In the genomic region with DNA sequence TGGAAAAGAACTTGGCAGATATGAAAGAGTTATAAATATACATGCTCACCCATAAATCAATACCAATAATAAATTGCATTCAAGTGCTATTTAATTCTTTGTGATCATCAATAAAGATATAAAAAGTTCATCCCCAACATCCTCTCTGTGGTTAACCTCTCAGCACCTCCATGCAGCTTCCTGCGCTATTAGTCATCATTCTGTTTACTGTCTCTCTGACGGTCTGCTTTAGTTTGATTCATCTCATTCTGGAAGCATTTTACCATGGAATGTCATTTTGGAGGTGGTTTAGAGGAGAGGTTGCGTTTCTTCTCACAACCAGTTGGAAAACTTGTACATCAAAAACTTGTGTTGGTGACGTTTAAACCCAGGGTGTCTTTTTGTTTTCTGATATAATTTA, we compare ENCODE assay signal across 21 cellular contexts.
DNase-seq lines count a peak whose midpoint lies in the region; ATAC-seq and TF ChIP-seq lines count a peak whose summit lies in the region.
"Had no signal": no experiment of that assay in that cellular context is flagged by ENCODE, and none has a peak within 500 bp of the region (broad histone marks: within the 10 kb centered on the region; RNA-seq: fewer than 3 reads in every experiment).

No MANE protein-coding gene starts in this region.

- no peak for TF ChIP-seq POLR2A in body of pancreas (IDR thresholded peaks at IDR 0.05)

- DNase-seq in DMS153 (lab: John Stamatoyannopoulos, UW) (peak; percentile 9), DMS153 treated with DMSO at 0.1 percent for 48 hours (lab: John Stamatoyannopoulos, UW; ENCODE audit: unreplicated experiment) (no peak), MG63 (peak; percentile 42), choroid plexus epithelial cell (ENCODE audit: low read depth) (peak; percentile 28), smooth muscle cell (lab: John Stamatoyannopoulos, UW; ENCODE audit: unreplicated experiment) (no peak), NCI-H1417 treated with DMSO at 0.1 percent for 48 hours (lab: John Stamatoyannopoulos, UW) (no peak), ecto neural progenitor cell (ENCODE audit: low spot score) (no peak), body of pancreas (no peak)
- DNase-seq: activated naive CD4-positive, alpha-beta T cell treated with anti-CD3 and anti-CD28 coated beads, Interleukin-2, amount 50 U/mL, for 16 hours; activated T-cell treated with anti-CD3 and anti-CD28 coated beads, Interleukin-2, amount 50 U/mL, for 1 hour; CD8-positive, alpha-beta T cell; head of caudate nucleus; islet precursor cell; midbrain; MV-4-11; NCI-H2081 treated with DMSO at 0.1 percent for 48 hours; NCI-H526; stimulated activated CD4-positive, alpha-beta T cell treated with anti-CD3 and anti-CD28 coated beads, Interleukin-15, amount 100 ng/mL, for 24 hours; stimulated activated naive CD4-positive, alpha-beta T cell treated with Interleukin-2 at 50 U/mL for 16 hours; trophoblast cell had no signal

- H3K9me3 ChIP-seq in MG63 (no peaks in the 10 kb centered on the region), smooth muscle cell (replicated peaks; ENCODE audit: low read depth) (no peaks in the 10 kb centered on the region), body of pancreas (no peaks in the 10 kb centered on the region)

- H3K4me3 ChIP-seq in MG63 (no peak overlapping the region), choroid plexus epithelial cell (ENCODE audit: low read depth, low read length) (no peak overlapping the region), smooth muscle cell (no peak overlapping the region), body of pancreas (no peak overlapping the region)

- H3K27me3 ChIP-seq in MG63 (no peaks in the 10 kb centered on the region), smooth muscle cell (ENCODE audit: low read depth) (peaks cover 7% of the 10 kb centered on the region), body of pancreas (no peaks in the 10 kb centered on the region)

- H3K36me3 ChIP-seq in MG63 = no peaks in the 10 kb centered on the region
- no peaks in the 10 kb centered on the region for H3K36me3 ChIP-seq in smooth muscle cell (ENCODE audit: low read depth)
- no peaks in the 10 kb centered on the region for H3K36me3 ChIP-seq in body of pancreas (replicated peaks in 1 of 2; ENCODE audit: insufficient read depth in 1 of 2, low read depth in 2 of 2)

- no peaks in the 10 kb centered on the region for H4K20me1 ChIP-seq in smooth muscle cell (ENCODE audit: low read depth)

- TF ChIP-seq CTCF in choroid plexus epithelial cell (conservative IDR thresholded peaks at IDR 0.05; ENCODE audit: low read depth, low read length) (no peak), smooth muscle cell (IDR thresholded peaks at IDR 0.05; ENCODE audit: borderline replicate concordance, insufficient read depth, poor library complexity, severe bottlenecking) (no peak), body of pancreas (IDR thresholded peaks at IDR 0.05) (no peak)

- no peak overlapping the region for H2AFZ ChIP-seq in smooth muscle cell (ENCODE audit: low read depth)

- no peaks in the 10 kb centered on the region for H3K4me1 ChIP-seq in smooth muscle cell (ENCODE audit: low read depth)
- no peaks in the 10 kb centered on the region for H3K4me1 ChIP-seq in body of pancreas

- 32% methylated on average over 4 of the region's 4 CpGs for WGBS in smooth muscle cell (ENCODE audit: low lambda C conversion rate)
- WGBS in body of pancreas, 2 donors = 50 to 56% methylated on average over 4 of the region's 4 CpGs

- H3K9ac ChIP-seq in smooth muscle cell (ENCODE audit: low read depth) = no peak overlapping the region

- H3K4me2 ChIP-seq in smooth muscle cell = peak overlapping the region; percentile 30

- ATAC-seq in body of pancreas = no peak
- ATAC-seq: CD8-positive, alpha-beta T cell had no signal

- no peak overlapping the region for H3K27ac ChIP-seq in smooth muscle cell (ENCODE audit: low read depth)
- no peak overlapping the region for H3K27ac ChIP-seq in body of pancreas
- H3K27ac ChIP-seq: 22Rv1 had no signal

- no peaks in the 10 kb centered on the region for H3F3A ChIP-seq in smooth muscle cell (ENCODE audit: low read depth)

- intact Hi-C loops in body of pancreas (cut with DNase I) = no loop called here

- H3K79me2 ChIP-seq in smooth muscle cell (ENCODE audit: low read depth) = no peaks in the 10 kb centered on the region

Comparison
In these comparisons a context has a peak if more than half of its experiments do, and no peak if none do; other contexts are left out.
1. DNase-seq: peak in DMS153 (single experiment), MG63 (single experiment) and choroid plexus epithelial cell (single experiment); none in DMS153 treated with DMSO at 0.1 percent for 48 hours (single experiment), smooth muscle cell (single experiment), NCI-H1417 treated with DMSO at 0.1 percent for 48 hours (single experiment), ecto neural progenitor cell (single experiment) and body of pancreas (0 of 4).